In genomic region chr14:20971705-20972021, GRCh38 we compare ENCODE assay signal across 8 cellular contexts. TPM values are rescaled to one million over a fixed set of nuclear protein-coding genes. Genes with fewer than 3 reads are reported as not detected.
A peak's percentile ranks its signal among the peaks of the same experiment; 100 is the strongest.
DNase-seq lines count a peak whose midpoint lies in the region; ATAC-seq, FAIRE-seq and TF ChIP-seq lines count a peak whose summit lies in the region.

No MANE protein-coding gene starts in this region.

- intact Hi-C loops in dendritic cell treated with granulocyte-macrophage colony-stimulating factor and Interleukin-4, amounts not matched to agents 40 ng/mL and 50 ng/mL, for 4 days (cut with micrococcal nuclease): loop anchor here (1.0 to 5.0 kb wide), 3 partner anchors 99 to 274 kb away; no protein-coding TSS in a partner anchor

- no peak for TF ChIP-seq CTCF in neural cell (IDR thresholded peaks at IDR 0.05; ENCODE audit: poor library complexity, severe bottlenecking)

- ATAC-seq in GM18520 (IDR thresholded peaks at IDR 0.05; ENCODE audit: unreplicated experiment) (peak; percentile 10), HG03520 (IDR thresholded peaks at IDR 0.05; ENCODE audit: unreplicated experiment) (peak; percentile 23), GM21447 (IDR thresholded peaks at IDR 0.05; ENCODE audit: unreplicated experiment) (no peak)

- no peaks in the 10 kb centered on the region for H3K79me2 ChIP-seq in neural cell (replicated peaks; ENCODE audit: insufficient read depth, low read length)

- no peak overlapping the region for H3K9ac ChIP-seq in neural cell (ENCODE audit: low read length)

- H4K20me1 ChIP-seq in neural cell (ENCODE audit: insufficient read depth): no peaks in the 10 kb centered on the region

- peaks cover 25% of the 10 kb centered on the region for H3K4me1 Mint-ChIP-seq in dendritic cell treated with granulocyte-macrophage colony-stimulating factor and Interleukin-4, amounts not matched to agents 40 ng/mL and 50 ng/mL, for 4 days (ENCODE audit: low read depth)

- no peaks in the 10 kb centered on the region for H3K9me3 Mint-ChIP-seq in dendritic cell treated with granulocyte-macrophage colony-stimulating factor and Interleukin-4, amounts not matched to agents 40 ng/mL and 50 ng/mL, for 4 days

- no peaks in the 10 kb centered on the region for H3K36me3 ChIP-seq in neural cell (ENCODE audit: insufficient read depth, low read length)

- no peak for TF ChIP-seq RAD21 in neural cell (conservative IDR thresholded peaks at IDR 0.05)

- no peak overlapping the region for H3K27ac ChIP-seq in neural cell (ENCODE audit: low read length)

- H3K4me3 Mint-ChIP-seq in dendritic cell treated with granulocyte-macrophage colony-stimulating factor and Interleukin-4, amounts not matched to agents 40 ng/mL and 50 ng/mL, for 4 days: peak overlapping the region; percentile 84

- H3K9me3 ChIP-seq in neural cell (ENCODE audit: low read length): no peaks in the 10 kb centered on the region

- no peak for DNase-seq in urothelium cell line (ENCODE audit: low spot score)
- no peak for DNase-seq in DMS53 (lab: John Stamatoyannopoulos, UW)
- no peak for DNase-seq in stimulated activated CD4-positive, alpha-beta T cell treated with anti-CD3 and anti-CD28 coated beads, Interleukin-4, amount 100 ng/mL, for 24 hours

- no peak for TF ChIP-seq EP300 in neural cell (conservative IDR thresholded peaks at IDR 0.05; ENCODE audit: poor library complexity, severe bottlenecking)

- H3K27me3 ChIP-seq in neural cell (ENCODE audit: insufficient read depth, low read depth, low read length): no peaks in the 10 kb centered on the region

- no peaks in the 10 kb centered on the region for H3K9me2 ChIP-seq in neural cell (ENCODE audit: insufficient read depth, low read length)

- no peaks in the 10 kb centered on the region for H3K36me3 Mint-ChIP-seq in dendritic cell treated with granulocyte-macrophage colony-stimulating factor and Interleukin-4, amounts not matched to agents 40 ng/mL and 50 ng/mL, for 4 days (ENCODE audit: low read depth)

- H3F3A ChIP-seq in neural cell (ENCODE audit: insufficient read depth, low read length, poor library complexity, severe bottlenecking): no peaks in the 10 kb centered on the region

- H3K27me3 Mint-ChIP-seq in dendritic cell treated with granulocyte-macrophage colony-stimulating factor and Interleukin-4, amounts not matched to agents 40 ng/mL and 50 ng/mL, for 4 days: no peaks in the 10 kb centered on the region

- no peak overlapping the region for H3K4me2 ChIP-seq in neural cell (ENCODE audit: low read length)

- H2AFZ ChIP-seq in neural cell (ENCODE audit: low read depth, low read length): peak overlapping the region; percentile 83

- no peak for FAIRE-seq in urothelium cell line (lab: Jason Lieb, UNC)

- peak overlapping the region; percentile 87 for H3K4me3 ChIP-seq in neural cell (ENCODE audit: low read length)

- H3K27ac Mint-ChIP-seq in dendritic cell treated with granulocyte-macrophage colony-stimulating factor and Interleukin-4, amounts not matched to agents 40 ng/mL and 50 ng/mL, for 4 days: peak overlapping the region; percentile 68

TF ChIP-seq in neural cell, 6 proteins besides CTCF, POLR2A, EP300 and RAD21:
- no peak for TF ChIP-seq SMC3 (conservative IDR thresholded peaks at IDR 0.05; ENCODE audit: poor library complexity)
- TF ChIP-seq MXI1 (conservative IDR thresholded peaks at IDR 0.05; ENCODE audit: poor library complexity, severe bottlenecking): no peak
- no peak for TF ChIP-seq TAF1 (IDR thresholded peaks at IDR 0.05; ENCODE audit: low read depth)
- TF ChIP-seq POLR2AphosphoS5 (IDR thresholded peaks at IDR 0.05): no peak
- TF ChIP-seq, protein P1, sequence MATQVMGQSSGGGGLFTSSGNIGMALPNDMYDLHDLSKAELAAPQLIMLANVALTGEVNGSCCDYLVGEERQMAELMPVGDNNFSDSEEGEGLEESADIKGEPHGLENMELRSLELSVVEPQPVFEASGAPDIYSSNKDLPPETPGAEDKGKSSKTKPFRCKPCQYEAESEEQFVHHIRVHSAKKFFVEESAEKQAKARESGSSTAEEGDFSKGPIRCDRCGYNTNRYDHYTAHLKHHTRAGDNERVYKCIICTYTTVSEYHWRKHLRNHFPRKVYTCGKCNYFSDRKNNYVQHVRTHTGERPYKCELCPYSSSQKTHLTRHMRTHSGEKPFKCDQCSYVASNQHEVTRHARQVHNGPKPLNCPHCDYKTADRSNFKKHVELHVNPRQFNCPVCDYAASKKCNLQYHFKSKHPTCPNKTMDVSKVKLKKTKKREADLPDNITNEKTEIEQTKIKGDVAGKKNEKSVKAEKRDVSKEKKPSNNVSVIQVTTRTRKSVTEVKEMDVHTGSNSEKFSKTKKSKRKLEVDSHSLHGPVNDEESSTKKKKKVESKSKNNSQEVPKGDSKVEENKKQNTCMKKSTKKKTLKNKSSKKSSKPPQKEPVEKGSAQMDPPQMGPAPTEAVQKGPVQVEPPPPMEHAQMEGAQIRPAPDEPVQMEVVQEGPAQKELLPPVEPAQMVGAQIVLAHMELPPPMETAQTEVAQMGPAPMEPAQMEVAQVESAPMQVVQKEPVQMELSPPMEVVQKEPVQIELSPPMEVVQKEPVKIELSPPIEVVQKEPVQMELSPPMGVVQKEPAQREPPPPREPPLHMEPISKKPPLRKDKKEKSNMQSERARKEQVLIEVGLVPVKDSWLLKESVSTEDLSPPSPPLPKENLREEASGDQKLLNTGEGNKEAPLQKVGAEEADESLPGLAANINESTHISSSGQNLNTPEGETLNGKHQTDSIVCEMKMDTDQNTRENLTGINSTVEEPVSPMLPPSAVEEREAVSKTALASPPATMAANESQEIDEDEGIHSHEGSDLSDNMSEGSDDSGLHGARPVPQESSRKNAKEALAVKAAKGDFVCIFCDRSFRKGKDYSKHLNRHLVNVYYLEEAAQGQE (IDR thresholded peaks at IDR 0.05; ENCODE audit: borderline replicate concordance): no peak
- TF ChIP-seq EZH2 (IDR thresholded peaks at IDR 0.05; ENCODE audit: borderline replicate concordance, insufficient read depth, low read length, poor library complexity, severe bottlenecking): no peak
TF ChIP-seq in neural cell: peak in this region for 0.

RNA-seq across cellular contexts. Expression of gene RNASE2, which starts 16.4 kb away (rescaled TPM):
- polyA plus RNA-seq in neural cell: 0.68 TPM in 1 of 2 replicates, not detected in the other
- not detected in 2 replicates for polyA minus RNA-seq in neural cell

RNA-seq across cellular contexts. Expression of gene METTL17, which starts 18.1 kb away (rescaled TPM):
- polyA plus RNA-seq in neural cell: 231 and 281 TPM in 2 replicates
- polyA minus RNA-seq in neural cell: 61.1 and 66.8 TPM in 2 replicates

RNA-seq across cellular contexts. Expression of gene SLC39A2, which starts 27.4 kb away (rescaled TPM):
- not detected in 2 replicates for polyA plus RNA-seq in neural cell
- polyA minus RNA-seq in neural cell: not detected in 2 replicates

RNA-seq across cellular contexts. Expression of gene NDRG2, which starts 53.2 kb away (rescaled TPM):
- 30.8 and 43.3 TPM in 2 replicates for polyA plus RNA-seq in neural cell
- polyA minus RNA-seq in neural cell: 26.3 and 27.3 TPM in 2 replicates

RNA-seq across cellular contexts. Expression of gene TPPP2, which starts 58.4 kb away (rescaled TPM):
- not detected in 2 replicates for polyA plus RNA-seq in neural cell
- not detected in 2 replicates for polyA minus RNA-seq in neural cell
